In the genomic region with DNA sequence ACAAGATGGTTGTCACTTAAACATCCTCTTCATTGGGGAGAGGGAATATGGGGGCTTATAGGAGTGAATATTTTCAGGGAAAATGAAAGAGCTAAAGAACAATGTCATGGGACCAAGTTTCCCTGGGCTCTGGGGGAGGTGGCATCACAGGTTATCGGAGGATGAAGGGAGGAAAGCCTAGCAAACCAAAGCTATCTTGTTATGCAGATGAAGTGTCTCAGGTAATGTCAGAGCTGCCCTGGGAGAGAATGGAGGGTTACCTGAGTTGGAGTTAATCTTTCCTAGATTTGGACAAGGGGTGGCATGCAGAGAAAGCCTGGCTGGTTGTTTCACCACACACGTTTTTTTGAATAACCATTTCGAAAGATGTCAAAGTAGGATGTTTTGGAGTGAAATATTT, we compare ENCODE assay signal across 7 cellular contexts.
"Had no signal": no experiment of that assay in that cellular context is flagged by ENCODE, and none has a peak within 500 bp of the region (broad histone marks: within the 10 kb centered on the region; RNA-seq: fewer than 3 reads in every experiment).

No MANE protein-coding gene starts in this region.

- DNase-seq: GM23248, HFFc6, KBM-7 had no signal

- H3K9ac ChIP-seq: GM23248, KMS-11 had no signal

- H3K4me2 ChIP-seq: KMS-11 had no signal

- ATAC-seq: HCT116, HepG2 had no signal

- H3K4me3 ChIP-seq: GM23248 had no signal

- H2AFZ ChIP-seq: GM23248 had no signal

- H3K27ac ChIP-seq: GM23248, HL-60, KMS-11 had no signal
